In the genomic region with DNA sequence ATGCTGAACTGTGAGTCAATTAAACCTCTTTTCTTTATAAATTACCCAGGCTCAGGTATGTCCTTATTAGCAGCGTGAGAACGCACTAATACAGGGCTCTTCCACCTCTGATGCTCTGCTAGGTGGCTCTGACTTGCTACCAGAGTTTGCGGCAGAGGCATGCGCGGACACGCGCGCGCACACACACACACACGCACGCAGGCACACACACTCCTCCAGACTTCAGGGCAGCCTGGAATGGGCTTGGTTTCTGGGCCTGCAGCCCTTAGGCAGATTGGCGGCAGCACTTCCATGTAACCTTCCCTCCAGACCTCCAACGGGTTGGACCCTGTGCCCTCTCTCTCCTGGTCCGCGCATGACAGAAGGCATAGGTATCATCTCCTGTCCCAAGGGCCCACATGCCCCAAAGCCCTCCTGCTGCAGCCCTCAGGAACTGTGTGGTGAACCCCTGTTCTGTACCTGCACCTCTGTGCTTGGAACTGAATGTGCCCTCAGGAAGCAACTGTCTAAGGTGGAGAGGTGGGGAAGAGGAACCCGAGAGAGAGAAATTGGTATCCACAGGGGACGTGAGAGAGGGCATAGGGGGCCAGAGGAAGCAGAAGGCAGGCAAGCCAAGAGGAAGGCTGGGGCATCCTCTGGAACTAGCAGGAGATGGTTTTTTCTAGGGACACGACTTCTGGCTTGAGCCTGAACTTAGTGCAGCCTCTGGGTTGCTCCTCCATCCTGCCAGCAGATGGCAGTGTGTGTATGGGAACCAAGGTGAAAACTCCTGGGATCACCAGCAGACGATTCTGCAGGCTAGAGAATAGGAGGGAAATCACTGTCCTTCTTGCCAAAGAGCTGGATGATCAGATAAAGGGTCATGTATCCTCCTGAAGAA, we compare ENCODE assay signal across 9 cellular contexts. TPM values are rescaled to one million over a fixed set of nuclear protein-coding genes. Genes with fewer than 3 reads are reported as not detected.
DNase-seq lines count a peak whose midpoint lies in the region; ATAC-seq and TF ChIP-seq lines count a peak whose summit lies in the region.
"Had no signal": no experiment of that assay in that cellular context is flagged by ENCODE, and none has a peak within 500 bp of the region (broad histone marks: within the 10 kb centered on the region; RNA-seq: fewer than 3 reads in every experiment).

No MANE protein-coding gene starts in this region.

- CTCF ChIA-PET in AG04449 (lab: Yijun Ruan, JAX) (interaction anchor here (0.6 to 4.8 kb wide), 32 partner anchors 9 to 767 kb away, joined by 3 to 106 read pairs (median 4); a partner anchor contains a TSS), PC-3 (lab: Charles Lee) (interaction anchor here (0.6 kb wide), 1 partner anchor 71 kb away, joined by 4 read pairs; a partner anchor contains a TSS)

- ATAC-seq in PC-3 (peak; percentile 94), psoas muscle (peak; percentile 77 to 89 (median 78)), HG03342 (IDR thresholded peaks at IDR 0.05; ENCODE audit: unreplicated experiment) (no peak)
- ATAC-seq in activated naive CD8-positive, alpha-beta T cell treated with anti-CD3 and anti-CD28 coated beads, Interleukin-2, amount 10 ng/mL, durations not matched to agents 7 days and 5 days (ENCODE audit: low read depth): no peak

- no TSS peak for BruUV-seq in PC-3 (replicated peaks; lab: Mats Ljungman, UMichigan)

- peaks cover 5% of the 10 kb centered on the region for H3K4me1 ChIP-seq in PC-3 (ENCODE audit: insufficient read depth, low read length)
- no peaks in the 10 kb centered on the region for H3K4me1 ChIP-seq in cardiac muscle cell (ENCODE audit: low read depth)
- H3K4me1 ChIP-seq in psoas muscle: no peaks in the 10 kb centered on the region

- H3K27ac ChIP-seq in PC-3 (ENCODE audit: low read length): no peak overlapping the region
- H3K27ac ChIP-seq in cardiac muscle cell: no peak overlapping the region
- H3K27ac ChIP-seq in psoas muscle: no peak overlapping the region

- H3K79me2 ChIP-seq in PC-3 (ENCODE audit: low read length): no peaks in the 10 kb centered on the region

- DNase-seq in AG04449 (ENCODE audit: low read depth, low spot score): peak; percentile 12
- DNase-seq in HuH-7.5 (ENCODE audit: low spot score): peak; percentile 60
- peak; percentile 69 for DNase-seq in PC-3
- peak; percentile 40 for DNase-seq in activated naive CD8-positive, alpha-beta T cell treated with anti-CD3 and anti-CD28 coated beads, Interleukin-2, amount 10 ng/mL, durations not matched to agents 7 days and 5 days
- DNase-seq in cardiac muscle cell (ENCODE audit: low read depth in 1 of 2, low spot score in 1 of 2): peak; percentile 73 to 78
- peak; percentile 50 to 65 for DNase-seq in psoas muscle

- H3K36me3 ChIP-seq in PC-3 (ENCODE audit: low read depth, low read length) (no peaks in the 10 kb centered on the region), cardiac muscle cell (no peaks in the 10 kb centered on the region), psoas muscle (ENCODE audit: insufficient read depth in 1 of 2, low read depth in 1 of 2) (no peaks in the 10 kb centered on the region)

- POLR2A ChIA-PET in AG04449 (lab: Yijun Ruan, JAX): no interaction called here
- POLR2A ChIA-PET in PC-3 (lab: Charles Lee; ENCODE audit: unreplicated experiment): no interaction called here
- POLR2A ChIA-PET in activated naive CD8-positive, alpha-beta T cell treated with anti-CD3 and anti-CD28 coated beads, Interleukin-2, amount 10 ng/mL, durations not matched to agents 7 days and 5 days (lab: Charles Lee): no interaction called here

- H3K4me2 ChIP-seq in PC-3 (ENCODE audit: low read length): no peak overlapping the region

- peaks cover 14% of the 10 kb centered on the region for H3K27me3 Mint-ChIP-seq in activated naive CD8-positive, alpha-beta T cell treated with anti-CD3 and anti-CD28 coated beads, Interleukin-2, amount 10 ng/mL, durations not matched to agents 7 days and 5 days

- intact Hi-C loops in PC-3 (cut with micrococcal nuclease): loop anchor here (1.0 kb wide), 1 partner anchor 374 kb away; no protein-coding TSS in a partner anchor
- intact Hi-C loops in psoas muscle (cut with DNase I): no loop called here

- peak; percentile 84 for TF ChIP-seq CTCF in AG04449 (IDR thresholded peaks at IDR 0.05; ENCODE audit: insufficient read depth, low read length, missing control alignments)
- peak; percentile 86 for TF ChIP-seq CTCF in GM12874 (IDR thresholded peaks at IDR 0.05; ENCODE audit: insufficient read depth, low read depth, low read length)
- peak; percentile 74 for TF ChIP-seq CTCF in PC-3 (conservative IDR thresholded peaks at IDR 0.05; ENCODE audit: low read depth, low read length)
- TF ChIP-seq CTCF in cardiac muscle cell (IDR thresholded peaks at IDR 0.05; ENCODE audit: low read depth, low read length): peak; percentile 88
- peak; percentile 77 for TF ChIP-seq CTCF in psoas muscle (IDR thresholded peaks at IDR 0.05)

- H3K9me3 ChIP-seq in PC-3 (ENCODE audit: low read length): no peaks in the 10 kb centered on the region
- H3K9me3 ChIP-seq in cardiac muscle cell (ENCODE audit: low read depth): no peaks in the 10 kb centered on the region
- no peaks in the 10 kb centered on the region for H3K9me3 ChIP-seq in psoas muscle

- no peaks in the 10 kb centered on the region for H3K36me3 Mint-ChIP-seq in activated naive CD8-positive, alpha-beta T cell treated with anti-CD3 and anti-CD28 coated beads, Interleukin-2, amount 10 ng/mL, durations not matched to agents 7 days and 5 days
- H3K36me3 Mint-ChIP-seq: immature natural killer cell had no signal

- H2AFZ ChIP-seq in PC-3 (ENCODE audit: low read length): no peak overlapping the region

- H3K9me3 Mint-ChIP-seq in activated naive CD8-positive, alpha-beta T cell treated with anti-CD3 and anti-CD28 coated beads, Interleukin-2, amount 10 ng/mL, durations not matched to agents 7 days and 5 days: no peaks in the 10 kb centered on the region
- H3K9me3 Mint-ChIP-seq: immature natural killer cell had no signal

- no peak overlapping the region for H3K9ac ChIP-seq in PC-3 (ENCODE audit: low read length)

- 73 to 74% (median 73%) methylated on average over 19 of the region's 19 CpGs for WGBS in psoas muscle, 3 donors

- no peak overlapping the region for H3K4me3 Mint-ChIP-seq in activated naive CD8-positive, alpha-beta T cell treated with anti-CD3 and anti-CD28 coated beads, Interleukin-2, amount 10 ng/mL, durations not matched to agents 7 days and 5 days
- H3K4me3 Mint-ChIP-seq: immature natural killer cell had no signal

- no peaks in the 10 kb centered on the region for H3F3A ChIP-seq in PC-3 (ENCODE audit: low read length, unreplicated experiment)

- H3K4me3 ChIP-seq in AG04449 (ENCODE audit: low read depth, low read length) (no peak overlapping the region), PC-3 (ENCODE audit: low read length) (no peak overlapping the region), cardiac muscle cell (no peak overlapping the region), psoas muscle (no peak overlapping the region)

- no peak overlapping the region for H3K27ac Mint-ChIP-seq in activated naive CD8-positive, alpha-beta T cell treated with anti-CD3 and anti-CD28 coated beads, Interleukin-2, amount 10 ng/mL, durations not matched to agents 7 days and 5 days
- H3K27ac Mint-ChIP-seq: immature natural killer cell had no signal

- H3K9me2 ChIP-seq in PC-3 (replicated peaks; ENCODE audit: low read length): no peaks in the 10 kb centered on the region

- H4K20me1 ChIP-seq in PC-3 (ENCODE audit: low read length): no peaks in the 10 kb centered on the region

- H3K27me3 ChIP-seq in PC-3 (ENCODE audit: low read length): no peaks in the 10 kb centered on the region
- H3K27me3 ChIP-seq in cardiac muscle cell: peaks cover 23% of the 10 kb centered on the region
- no peaks in the 10 kb centered on the region for H3K27me3 ChIP-seq in psoas muscle (ENCODE audit: insufficient read depth in 3 of 3, low read length in 2 of 3)

- no peaks in the 10 kb centered on the region for H3K4me1 Mint-ChIP-seq in activated naive CD8-positive, alpha-beta T cell treated with anti-CD3 and anti-CD28 coated beads, Interleukin-2, amount 10 ng/mL, durations not matched to agents 7 days and 5 days
- H3K4me1 Mint-ChIP-seq: immature natural killer cell had no signal

RNA-seq across cellular contexts. Expression of a gene that starts 23.4 kb away (rescaled TPM):
- total RNA-seq in PC-3 (2014; rRNA removed) (not detected in 2 replicates), cardiac muscle cell (8.7 and 14.3 TPM in 2 replicates), psoas muscle (1 to 10 TPM; 3.4 to 8.4 (median 4.4) TPM)
- total RNA-seq in activated naive CD8-positive, alpha-beta T cell treated with anti-CD3 and anti-CD28 coated beads, Interleukin-2, amount 10 ng/mL, durations not matched to agents 7 days and 5 days: 10 to 100 TPM; 18.6 to 18.7 TPM
- polyA plus RNA-seq in cardiac muscle cell (12.4 and 22.1 TPM in 2 replicates), psoas muscle (1 to 10 TPM in 2 of 3 donors, under 1 TPM in 1; 0.46 to 3.3 (median 2.7) TPM)

Comparison
In these comparisons a context has a peak if more than half of its experiments do, and no peak if none do; other contexts are left out.
1. DNase-seq: peak in every context shown above with its lines; median percentile 76 in cardiac muscle cell; 69 in PC-3; 60 in HuH-7.5; 58 in psoas muscle; 40 in activated naive CD8-positive, alpha-beta T cell treated with anti-CD3 and anti-CD28 coated beads, Interleukin-2, amount 10 ng/mL, durations not matched to agents 7 days and 5 days; 12 in AG04449.
2. ATAC-seq: peak in PC-3 (single experiment) and psoas muscle (4 of 4); none in activated naive CD8-positive, alpha-beta T cell treated with anti-CD3 and anti-CD28 coated beads, Interleukin-2, amount 10 ng/mL, durations not matched to agents 7 days and 5 days (single experiment) and HG03342 (single experiment).
3. Peak in every context shown above with its lines, with median percentiles within 50 percentile points of each other: CTCF ChIP-seq.